Comparison of ENCODE assay signal across 8 cellular contexts in genomic region chr12:51270067-51270846, GRCh38. TPM values are rescaled to one million over a fixed set of nuclear protein-coding genes. Genes with fewer than 3 reads are reported as not detected.
DNase-seq lines count a peak whose midpoint lies in the region; ATAC-seq and TF ChIP-seq lines count a peak whose summit lies in the region.

Gene SMAGP, minus strand, starts transcription at chr12:51270415. Its CDS starts 1,137 bp downstream, at chr12:51269278.

- peak; percentile 58 for ATAC-seq in GM21737 (IDR thresholded peaks at IDR 0.05; ENCODE audit: unreplicated experiment)
- ATAC-seq in left colon = peak; percentile 74

- TF ChIP-seq CTCF in LNCaP clone FGC (IDR thresholded peaks at IDR 0.05; ENCODE audit: control insufficient read depth, extremely low read depth, insufficient read depth) (0 out of 2 replicates have a peak, but pooled peaks have one; percentile 7), WERI-Rb-1 (IDR thresholded peaks at IDR 0.05; ENCODE audit: low read depth, low read length) (0 out of 2 replicates have a peak, but pooled peaks have one; percentile 8), chondrocyte (IDR thresholded peaks at IDR 0.05) (peak; percentile 20)

- peaks cover 16% of the 10 kb centered on the region for H3K4me1 Mint-ChIP-seq in chondrocyte (ENCODE audit: low read depth)

- peak within 1 kb of the TSS; percentile 41; the same call in 1 of the 2 replicates for H3K27ac ChIP-seq in WERI-Rb-1

- H3K27me3 Mint-ChIP-seq in chondrocyte (ENCODE audit: low read depth) = no peaks in the 10 kb centered on the region

- peak within 1 kb of the TSS; percentile 91 for H3K4me3 Mint-ChIP-seq in chondrocyte (ENCODE audit: unreplicated experiment)

- H3K9me3 Mint-ChIP-seq in chondrocyte (ENCODE audit: low read depth) = no peaks in the 10 kb centered on the region

- H3K27ac Mint-ChIP-seq in chondrocyte (ENCODE audit: unreplicated experiment) = peak within 1 kb of the TSS; percentile 83

- peak; percentile 61 for DNase-seq in EL
- DNase-seq in LNCaP clone FGC (ENCODE audit: low read depth) = peak; percentile 22
- peak; percentile 76 for DNase-seq in WERI-Rb-1
- peak; percentile 87 for DNase-seq in chondrocyte (ENCODE audit: low spot score)
- DNase-seq in left colon = peak; percentile 86 to 90
- DNase-seq in stimulated activated CD4-positive, alpha-beta T cell treated with anti-CD3 and anti-CD28 coated beads, Interleukin-4, amount 100 ng/mL, for 4 hours = peak; percentile 28 to 36
- DNase-seq in NCI-H1092 treated with DMSO at 0.1 percent for 48 hours (lab: John Stamatoyannopoulos, UW) = no peak

- intact Hi-C loops in left colon (cut with DNase I, micrococcal nuclease) = no loop called here

- no peaks in the 10 kb centered on the region for H3K9me3 ChIP-seq in WERI-Rb-1 (ENCODE audit: severe bottlenecking)

- H3K4me3 ChIP-seq in LNCaP clone FGC (ENCODE audit: low read depth, low read length) = peak within 1 kb of the TSS; percentile 51
- peak within 1 kb of the TSS; percentile 68 for H3K4me3 ChIP-seq in WERI-Rb-1 (ENCODE audit: low read depth, low read length)

- H3K27me3 ChIP-seq in WERI-Rb-1 (ENCODE audit: insufficient read depth, low read depth, severe bottlenecking) = no peaks in the 10 kb centered on the region

- no peaks in the 10 kb centered on the region for H3K36me3 ChIP-seq in WERI-Rb-1

- H3K36me3 Mint-ChIP-seq in chondrocyte (ENCODE audit: low read depth) = no peaks in the 10 kb centered on the region

RNA-seq across cellular contexts. Expression of gene SMAGP, which starts in this region (rescaled TPM):
- total RNA-seq in chondrocyte (2.0 to 8.5 TPM (median 8.0 TPM) in 3 replicates), left colon (100 to 1,000 TPM in 1 of 2 donors, 10 to 100 TPM in 1; 77.3 to 102 TPM)
